37 cellular contexts compared by ENCODE assay signal in the genomic region with DNA sequence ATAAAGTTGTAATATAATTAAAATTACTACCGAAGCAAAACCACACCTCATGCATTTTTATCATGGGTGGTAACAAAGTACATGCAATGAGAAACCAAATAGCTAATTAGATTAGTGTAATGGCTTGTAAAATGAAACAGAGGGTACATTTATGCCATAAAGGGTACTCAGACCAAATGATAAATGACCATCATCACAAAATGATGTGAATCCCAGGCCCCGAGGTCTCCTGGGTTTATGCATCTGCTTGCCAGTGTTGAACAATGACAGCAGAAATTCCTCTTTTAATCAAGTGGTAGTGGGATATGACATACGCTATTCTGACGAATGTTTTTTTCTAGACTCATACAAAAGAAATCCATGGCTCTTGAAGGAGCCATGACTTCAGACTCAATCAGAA.
"Had no signal": no experiment of that assay in that cellular context is flagged by ENCODE, and none has a peak within 500 bp of the region (broad histone marks: within the 10 kb centered on the region; RNA-seq: fewer than 3 reads in every experiment).

No MANE protein-coding gene starts in this region.

- H3K27ac Mint-ChIP-seq: activated naive CD4-positive, alpha-beta T cell treated with anti-CD3 and anti-CD28 coated beads for 36 hours; activated naive CD4-positive, alpha-beta T cell treated with anti-CD3 and anti-CD28 coated beads, Interleukin-2, amount 10 ng/mL, durations not matched to agents 7 days and 5 days; activated naive CD4-positive, alpha-beta T cell treated with anti-CD3 and anti-CD28 coated beads, Interleukin-2, amount 50 U/mL, for 24 hours; activated naive CD4-positive, alpha-beta T cell treated with anti-CD3 and anti-CD28 coated beads, Interleukin-2, amount 50 U/mL, for 72 hours; activated naive CD8-positive, alpha-beta T cell; activated naive CD8-positive, alpha-beta T cell treated with anti-CD3 and anti-CD28 coated beads for 36 hours; activated naive CD8-positive, alpha-beta T cell treated with anti-CD3 and anti-CD28 coated beads, Interleukin-2, amount 10 ng/mL, durations not matched to agents 7 days and 5 days; activated naive CD8-positive, alpha-beta T cell treated with anti-CD3 and anti-CD28 coated beads, Interleukin-2, amount 50 U/mL, for 24 hours; activated T-cell treated with anti-CD3 and anti-CD28 coated beads, Interleukin-2, amount 50 U/mL, for 24 hours; activated T-cell treated with anti-CD3 and anti-CD28 coated beads, Interleukin-2, amount 50 U/mL, for 72 hours; activated T-helper 1 cell treated with anti-CD3 and anti-CD28 coated beads, Interleukin-12 subunit alpha, Interleukin-12 subunit beta, Interleukin-2, Interleukin-4 antibody, amounts not matched to agents 30 ng/mL and 10 ng/mL and 1 ng/mL, durations not matched to agents 14 hours and 24 hours and 36 hours; activated T-helper 17 cell treated with anti-CD3 and anti-CD28 coated beads, Interleukin-2, amount 50 U/mL, for 72 hours; activated T-helper 2 cell treated with anti-CD3 and anti-CD28 coated beads, Interferon-gamma antibody, Interleukin-2, Interleukin-4, amounts not matched to agents 10 μg/mL and 5 μg/mL and 100 μg/mL, durations not matched to agents 14 hours and 24 hours and 36 hours; brain had no signal

- DNase-seq: activated effector memory CD4-positive, alpha-beta T cell treated with anti-CD3 and anti-CD28 coated beads, Interleukin-2, amount 50 U/mL, for 16 hours; activated effector memory CD4-positive, alpha-beta T cell treated with Interleukin-2 at 50 U/mL for 16 hours; activated gamma-delta T cell; activated gamma-delta T cell treated with Interleukin-2 at 50 U/mL for 16 hours; activated naive CD4-positive, alpha-beta T cell; activated naive CD4-positive, alpha-beta T cell treated with anti-CD3 and anti-CD28 coated beads for 36 hours; activated naive CD4-positive, alpha-beta T cell treated with anti-CD3 and anti-CD28 coated beads, Interleukin-2, amount 10 ng/mL, durations not matched to agents 7 days and 5 days; activated naive CD4-positive, alpha-beta T cell treated with anti-CD3 and anti-CD28 coated beads, Interleukin-2, amount 50 U/mL, for 16 hours; activated naive CD4-positive, alpha-beta T cell treated with Interleukin-2 at 50 U/mL for 16 hours; activated naive CD8-positive, alpha-beta T cell treated with anti-CD3 and anti-CD28 coated beads for 36 hours; activated naive CD8-positive, alpha-beta T cell treated with anti-CD3 and anti-CD28 coated beads, Interleukin-2, amount 10 ng/mL, durations not matched to agents 7 days and 5 days; activated naive CD8-positive, alpha-beta T cell treated with anti-CD3 and anti-CD28 coated beads, Interleukin-2, amount 50 U/mL, for 24 hours; activated T-cell treated with anti-CD3 and anti-CD28 coated beads, Interleukin-2, amount 50 U/mL, for 24 hours; activated T-cell treated with anti-CD3 and anti-CD28 coated beads, Interleukin-2, amount 50 U/mL, for 4 hours; activated T-cell treated with anti-CD3 and anti-CD28 coated beads, Interleukin-2, amount 50 U/mL, for 48 hours; activated T-cell treated with anti-CD3 and anti-CD28 coated beads, Interleukin-2, amount 50 U/mL, for 72 hours; adrenal gland; amniotic stem cell; amygdala; anterior cingulate cortex; aorta; body of pancreas; brain microvascular endothelial cell; caudate nucleus; central memory CD4-positive, alpha-beta T cell; cerebellar nuclear complex had no signal

- H3K4me1 Mint-ChIP-seq: activated naive CD4-positive, alpha-beta T cell treated with anti-CD3 and anti-CD28 coated beads, Interleukin-2, amount 10 ng/mL, durations not matched to agents 7 days and 5 days; activated naive CD4-positive, alpha-beta T cell treated with anti-CD3 and anti-CD28 coated beads, Interleukin-2, amount 50 U/mL, for 24 hours; activated naive CD8-positive, alpha-beta T cell treated with anti-CD3 and anti-CD28 coated beads for 36 hours; activated naive CD8-positive, alpha-beta T cell treated with anti-CD3 and anti-CD28 coated beads, Interleukin-2, amount 10 ng/mL, durations not matched to agents 7 days and 5 days; activated naive CD8-positive, alpha-beta T cell treated with anti-CD3 and anti-CD28 coated beads, Interleukin-2, amount 50 U/mL, for 24 hours; activated T-helper 17 cell treated with anti-CD3 and anti-CD28 coated beads, Interleukin-2, amount 50 U/mL, for 72 hours; central memory CD8-positive, alpha-beta T cell had no signal

- H3K27me3 Mint-ChIP-seq: activated naive CD4-positive, alpha-beta T cell treated with anti-CD3 and anti-CD28 coated beads, Interleukin-2, amount 10 ng/mL, durations not matched to agents 7 days and 5 days; activated naive CD8-positive, alpha-beta T cell; activated naive CD8-positive, alpha-beta T cell treated with anti-CD3 and anti-CD28 coated beads for 36 hours; activated naive CD8-positive, alpha-beta T cell treated with anti-CD3 and anti-CD28 coated beads, Interleukin-2, amount 10 ng/mL, durations not matched to agents 7 days and 5 days; activated T-helper 17 cell treated with anti-CD3 and anti-CD28 coated beads, Interleukin-2, amount 50 U/mL, for 72 hours had no signal

- H3K36me3 ChIP-seq: adrenal gland, ascending aorta, brain microvascular endothelial cell, breast epithelium had no signal

- H3K27ac ChIP-seq: adrenal gland, ascending aorta, body of pancreas, brain microvascular endothelial cell, breast epithelium, cardiac muscle cell had no signal

- H3K9me3 Mint-ChIP-seq: activated naive CD4-positive, alpha-beta T cell treated with anti-CD3 and anti-CD28 coated beads for 36 hours; activated naive CD4-positive, alpha-beta T cell treated with anti-CD3 and anti-CD28 coated beads, Interleukin-2, amount 10 ng/mL, durations not matched to agents 7 days and 5 days; activated naive CD4-positive, alpha-beta T cell treated with anti-CD3 and anti-CD28 coated beads, Interleukin-2, amount 50 U/mL, for 24 hours; activated naive CD8-positive, alpha-beta T cell treated with anti-CD3 and anti-CD28 coated beads for 36 hours; activated naive CD8-positive, alpha-beta T cell treated with anti-CD3 and anti-CD28 coated beads, Interleukin-2, amount 10 ng/mL, durations not matched to agents 7 days and 5 days; activated naive CD8-positive, alpha-beta T cell treated with anti-CD3 and anti-CD28 coated beads, Interleukin-2, amount 50 U/mL, for 24 hours; activated T-cell treated with anti-CD3 and anti-CD28 coated beads, Interleukin-2, amount 50 U/mL, for 4 hours; activated T-helper 1 cell treated with anti-CD3 and anti-CD28 coated beads, Interleukin-12 subunit alpha, Interleukin-12 subunit beta, Interleukin-2, Interleukin-4 antibody, amounts not matched to agents 30 ng/mL and 10 ng/mL and 1 ng/mL, durations not matched to agents 14 hours and 24 hours and 36 hours; activated T-helper 17 cell treated with anti-CD3 and anti-CD28 coated beads, Interleukin-2, amount 50 U/mL, for 72 hours; activated T-helper 2 cell treated with anti-CD3 and anti-CD28 coated beads, Interferon-gamma antibody, Interleukin-2, Interleukin-4, amounts not matched to agents 10 μg/mL and 5 μg/mL and 100 μg/mL, durations not matched to agents 14 hours and 24 hours and 36 hours had no signal

- H3K4me3 Mint-ChIP-seq: activated naive CD4-positive, alpha-beta T cell treated with anti-CD3 and anti-CD28 coated beads for 36 hours; activated naive CD4-positive, alpha-beta T cell treated with anti-CD3 and anti-CD28 coated beads, Interleukin-2, amount 10 ng/mL, durations not matched to agents 7 days and 5 days; activated naive CD4-positive, alpha-beta T cell treated with anti-CD3 and anti-CD28 coated beads, Interleukin-2, amount 50 U/mL, for 24 hours; activated naive CD8-positive, alpha-beta T cell; activated naive CD8-positive, alpha-beta T cell treated with anti-CD3 and anti-CD28 coated beads for 36 hours; activated naive CD8-positive, alpha-beta T cell treated with anti-CD3 and anti-CD28 coated beads, Interleukin-2, amount 10 ng/mL, durations not matched to agents 7 days and 5 days; activated naive CD8-positive, alpha-beta T cell treated with anti-CD3 and anti-CD28 coated beads, Interleukin-2, amount 50 U/mL, for 24 hours; activated T-cell treated with anti-CD3 and anti-CD28 coated beads, Interleukin-2, amount 50 U/mL, for 24 hours; activated T-cell treated with anti-CD3 and anti-CD28 coated beads, Interleukin-2, amount 50 U/mL, for 4 hours; activated T-cell treated with anti-CD3 and anti-CD28 coated beads, Interleukin-2, amount 50 U/mL, for 72 hours; activated T-helper 1 cell treated with anti-CD3 and anti-CD28 coated beads, Interleukin-12 subunit alpha, Interleukin-12 subunit beta, Interleukin-2, Interleukin-4 antibody, amounts not matched to agents 30 ng/mL and 10 ng/mL and 1 ng/mL, durations not matched to agents 14 hours and 24 hours and 36 hours; activated T-helper 17 cell treated with anti-CD3 and anti-CD28 coated beads, Interleukin-2, amount 50 U/mL, for 72 hours; brain; central memory CD8-positive, alpha-beta T cell had no signal

- ATAC-seq: activated naive CD4-positive, alpha-beta T cell treated with anti-CD3 and anti-CD28 coated beads, Interleukin-2, amount 50 U/mL, for 72 hours; activated naive CD8-positive, alpha-beta T cell treated with anti-CD3 and anti-CD28 coated beads, Interleukin-2, amount 50 U/mL, for 24 hours; activated T-cell treated with anti-CD3 and anti-CD28 coated beads, Interleukin-2, amount 50 U/mL, for 4 hours; activated T-cell treated with anti-CD3 and anti-CD28 coated beads, Interleukin-2, amount 50 U/mL, for 72 hours; activated T-helper 17 cell treated with anti-CD3 and anti-CD28 coated beads, Interleukin-2, amount 50 U/mL, for 72 hours; body of pancreas had no signal

- H3K4me3 ChIP-seq: adrenal gland, ascending aorta, body of pancreas, breast epithelium, cardiac muscle cell had no signal

- H3K4me1 ChIP-seq: adrenal gland, ascending aorta, body of pancreas, breast epithelium had no signal

- H3K27me3 ChIP-seq: adrenal gland, ascending aorta, body of pancreas, brain microvascular endothelial cell, breast epithelium, cardiac muscle cell had no signal

- H3K36me3 Mint-ChIP-seq: activated naive CD4-positive, alpha-beta T cell treated with anti-CD3 and anti-CD28 coated beads, Interleukin-2, amount 10 ng/mL, durations not matched to agents 7 days and 5 days; activated naive CD4-positive, alpha-beta T cell treated with anti-CD3 and anti-CD28 coated beads, Interleukin-2, amount 50 U/mL, for 24 hours; activated naive CD4-positive, alpha-beta T cell treated with anti-CD3 and anti-CD28 coated beads, Interleukin-2, amount 50 U/mL, for 72 hours; activated naive CD8-positive, alpha-beta T cell; activated naive CD8-positive, alpha-beta T cell treated with anti-CD3 and anti-CD28 coated beads for 36 hours; activated naive CD8-positive, alpha-beta T cell treated with anti-CD3 and anti-CD28 coated beads, Interleukin-2, amount 10 ng/mL, durations not matched to agents 7 days and 5 days; brain had no signal

- H3K9me3 ChIP-seq: adrenal gland, ascending aorta, body of pancreas, breast epithelium had no signal
